Comparison of ENCODE assay signal across 8 cellular contexts in genomic region chr11:111937461-111937769, GRCh38. TPM values are rescaled to one million over a fixed set of nuclear protein-coding genes. Genes with fewer than 3 reads are reported as not detected.
DNase-seq lines count a peak whose midpoint lies in the region; ATAC-seq and TF ChIP-seq lines count a peak whose summit lies in the region.

No MANE protein-coding gene starts in this region.

- H3K27me3 Mint-ChIP-seq in activated T-helper 2 cell treated with anti-CD3 and anti-CD28 coated beads, Interferon-gamma antibody, Interleukin-2, Interleukin-4, amounts not matched to agents 10 μg/mL and 5 μg/mL and 100 μg/mL, durations not matched to agents 14 hours and 24 hours and 36 hours (ENCODE audit: low read depth), result no peaks in the 10 kb centered on the region

- H3K4me3 Mint-ChIP-seq in activated T-helper 2 cell treated with anti-CD3 and anti-CD28 coated beads, Interferon-gamma antibody, Interleukin-2, Interleukin-4, amounts not matched to agents 10 μg/mL and 5 μg/mL and 100 μg/mL, durations not matched to agents 14 hours and 24 hours and 36 hours (ENCODE audit: low read depth), result peak overlapping the region; percentile 89

- intact Hi-C loops in activated T-helper 2 cell treated with anti-CD3 and anti-CD28 coated beads, Interferon-gamma antibody, Interleukin-2, Interleukin-4, amounts not matched to agents 10 μg/mL and 5 μg/mL and 100 μg/mL, durations not matched to agents 14 hours and 24 hours and 36 hours (cut with micrococcal nuclease), result loop anchor here (5.0 to 10.0 kb wide), 4 partner anchors 145 to 560 kb away; partner anchors contain the start of genes BCO2 and POU2AF1
- intact Hi-C loops in left colon (cut with DNase I, micrococcal nuclease), result no loop called here

- ATAC-seq in GM18520 (IDR thresholded peaks at IDR 0.05; ENCODE audit: unreplicated experiment) (no peak), left colon (no peak)

- no peak for DNase-seq in HL-60 (ENCODE audit: low read depth in 1 of 2, low spot score in 1 of 2)
- DNase-seq in activated T-helper 2 cell treated with anti-CD3 and anti-CD28 coated beads, Interferon-gamma antibody, Interleukin-2, Interleukin-4, amounts not matched to agents 10 μg/mL and 5 μg/mL and 100 μg/mL, durations not matched to agents 14 hours and 24 hours and 36 hours (ENCODE audit: low spot score), result no peak
- peak; percentile 50 for DNase-seq in stimulated activated CD8-positive, alpha-beta memory T cell treated with anti-CD3 and anti-CD28 coated beads, Interleukin-4, amount 100 ng/mL, for 48 hours
- DNase-seq in activated CD4-positive, CD25-positive, alpha-beta regulatory T cell treated with anti-CD3 and anti-CD28 coated beads, Interleukin-2, amount 50 U/mL, for 72 hours, result no peak
- no peak for DNase-seq in NCI-H226
- no peak for DNase-seq in left colon

- no peaks in the 10 kb centered on the region for H3K27me3 ChIP-seq in HL-60 (ENCODE audit: insufficient read depth, poor library complexity, severe bottlenecking)

- H3K9me3 ChIP-seq in iPS-18c (ENCODE audit: control insufficient read depth, insufficient read depth, low read length), result no peaks in the 10 kb centered on the region

- peak overlapping the region; percentile 60 for H3K4me3 ChIP-seq in HL-60 (replicated peaks; ENCODE audit: insufficient read depth, low read length)
- H3K4me3 ChIP-seq in iPS-18c (ENCODE audit: insufficient read depth, low read depth, low read length), result peak overlapping the region; percentile 75

- peak overlapping the region; percentile 62 for H3K27ac ChIP-seq in HL-60 (replicated peaks)

- TF ChIP-seq CTCF in HL-60 (IDR thresholded peaks at IDR 0.05; ENCODE audit: insufficient read depth, low read length), result no peak

- H3K4me1 Mint-ChIP-seq in activated T-helper 2 cell treated with anti-CD3 and anti-CD28 coated beads, Interferon-gamma antibody, Interleukin-2, Interleukin-4, amounts not matched to agents 10 μg/mL and 5 μg/mL and 100 μg/mL, durations not matched to agents 14 hours and 24 hours and 36 hours (ENCODE audit: low read depth), result peaks cover 61% of the 10 kb centered on the region

- peaks cover 11% of the 10 kb centered on the region for H3K36me3 Mint-ChIP-seq in activated T-helper 2 cell treated with anti-CD3 and anti-CD28 coated beads, Interferon-gamma antibody, Interleukin-2, Interleukin-4, amounts not matched to agents 10 μg/mL and 5 μg/mL and 100 μg/mL, durations not matched to agents 14 hours and 24 hours and 36 hours (ENCODE audit: low read depth)

- H3K27ac Mint-ChIP-seq in activated T-helper 2 cell treated with anti-CD3 and anti-CD28 coated beads, Interferon-gamma antibody, Interleukin-2, Interleukin-4, amounts not matched to agents 10 μg/mL and 5 μg/mL and 100 μg/mL, durations not matched to agents 14 hours and 24 hours and 36 hours, result peak overlapping the region; percentile 95

- no peaks in the 10 kb centered on the region for H3K9me3 Mint-ChIP-seq in activated T-helper 2 cell treated with anti-CD3 and anti-CD28 coated beads, Interferon-gamma antibody, Interleukin-2, Interleukin-4, amounts not matched to agents 10 μg/mL and 5 μg/mL and 100 μg/mL, durations not matched to agents 14 hours and 24 hours and 36 hours

RNA-seq across cellular contexts. Expression of gene DIXDC1, which starts 0.3 kb away (rescaled TPM):
- 30.0 and 30.7 TPM in 2 replicates for total RNA-seq in activated T-helper 2 cell treated with anti-CD3 and anti-CD28 coated beads, Interferon-gamma antibody, Interleukin-2, Interleukin-4, amounts not matched to agents 10 μg/mL and 5 μg/mL and 100 μg/mL, durations not matched to agents 14 hours and 24 hours and 36 hours
- total RNA-seq in left colon, result 10 to 100 TPM in 1 of 2 donors, 1 to 10 TPM in 1; 7.7 to 14.2 TPM

RNA-seq across cellular contexts. Expression of gene C11orf52, which starts 18.7 kb away (rescaled TPM):
- not detected in 2 replicates for total RNA-seq in activated T-helper 2 cell treated with anti-CD3 and anti-CD28 coated beads, Interferon-gamma antibody, Interleukin-2, Interleukin-4, amounts not matched to agents 10 μg/mL and 5 μg/mL and 100 μg/mL, durations not matched to agents 14 hours and 24 hours and 36 hours
- total RNA-seq in left colon, result 10 to 100 TPM in 1 of 2 donors, 1 to 10 TPM in 1; 8.5 to 10.1 TPM

RNA-seq across cellular contexts. Expression of gene HSPB2, which starts 24.9 kb away (rescaled TPM):
- not detected in 2 replicates for total RNA-seq in activated T-helper 2 cell treated with anti-CD3 and anti-CD28 coated beads, Interferon-gamma antibody, Interleukin-2, Interleukin-4, amounts not matched to agents 10 μg/mL and 5 μg/mL and 100 μg/mL, durations not matched to agents 14 hours and 24 hours and 36 hours
- total RNA-seq in left colon, result 1 to 10 TPM in 1 of 2 donors, under 1 TPM in 1; 0.73 to 3.1 TPM

RNA-seq across cellular contexts. Expression of gene CRYAB, which starts 25.8 kb away (rescaled TPM):
- total RNA-seq in activated T-helper 2 cell treated with anti-CD3 and anti-CD28 coated beads, Interferon-gamma antibody, Interleukin-2, Interleukin-4, amounts not matched to agents 10 μg/mL and 5 μg/mL and 100 μg/mL, durations not matched to agents 14 hours and 24 hours and 36 hours, result not detected in 2 replicates
- 100 to 1,000 TPM in 1 of 2 donors, 10 to 100 TPM in 1; 11.5 to 100 TPM for total RNA-seq in left colon

RNA-seq across cellular contexts. Expression of gene CFAP68, which starts 58.1 kb away (rescaled TPM):
- 19.4 and 22.2 TPM in 2 replicates for total RNA-seq in activated T-helper 2 cell treated with anti-CD3 and anti-CD28 coated beads, Interferon-gamma antibody, Interleukin-2, Interleukin-4, amounts not matched to agents 10 μg/mL and 5 μg/mL and 100 μg/mL, durations not matched to agents 14 hours and 24 hours and 36 hours
- 10 to 100 TPM; 19.1 to 23.0 TPM for total RNA-seq in left colon
